ENCODE assay signal across 8 cellular contexts in genomic region chr2:218259099-218259921, GRCh38. TPM values are rescaled to one million over a fixed set of nuclear protein-coding genes. Genes with fewer than 3 reads are reported as not detected.
A peak's percentile ranks its signal among the peaks of the same experiment; 100 is the strongest.
DNase-seq lines count a peak whose midpoint lies in the region; ATAC-seq and TF ChIP-seq lines count a peak whose summit lies in the region.

No MANE protein-coding gene starts in this region.

- no peak overlapping the region for H3K4me3 ChIP-seq in stomach

- DNase-seq in M059J (ENCODE audit: low read depth) (peak; percentile 46), amniotic stem cell (lab: John Stamatoyannopoulos, UW) (peak; percentile 56), kidney glomerular epithelial cell (lab: John Stamatoyannopoulos, UW) (peak; percentile 19), stomach (no peak), D341Med (ENCODE audit: low spot score) (no peak)
- DNase-seq in activated CD4-positive, alpha-beta T cell treated with anti-CD3 and anti-CD28 coated beads for 1 hour = no peak
- no peak for DNase-seq in stimulated activated CD4-positive, alpha-beta T cell treated with anti-CD3 and anti-CD28 coated beads, Interleukin-1b, Interleukin-23, amount 100 ng/mL, for 48 hours

- H3K9me3 ChIP-seq in stomach = no peaks in the 10 kb centered on the region

- H3K4me1 ChIP-seq in stomach = peaks cover 59 to 77% (median 69%) of the 10 kb centered on the region in 4 donors

- H3K27ac ChIP-seq in stomach = peak overlapping the region; percentile 62 to 89 (median 86)

- TF ChIP-seq EP300 in stomach (IDR thresholded peaks at IDR 0.05) = peak; percentile 31

- intact Hi-C loops in stomach (cut with DNase I; ENCODE audit: low total_unique reads) = no loop called here

- H3K36me3 ChIP-seq in stomach = peaks cover 20 to 47% (median 45%) of the 10 kb centered on the region in 4 donors

- TF ChIP-seq POLR2A in stomach (IDR thresholded peaks at IDR 0.05) = no peak

- TF ChIP-seq CTCF in stomach (IDR thresholded peaks at IDR 0.05) = no peak

- WGBS in stomach, 5 donors = 37 to 53% (median 39%) methylated on average over 15 of the region's 15 CpGs

- no peak for ATAC-seq in GM21526 (IDR thresholded peaks at IDR 0.05; ENCODE audit: low FRiP score, unreplicated experiment)

- no peaks in the 10 kb centered on the region for H3K27me3 ChIP-seq in stomach

RNA-seq across cellular contexts. Expression of gene GPBAR1, which starts 1.5 kb away (rescaled TPM):
- 0.37 TPM in 1 of 2 replicates, not detected in the other for total RNA-seq in M059J (2014; rRNA removed; shearing (Covaris generic))
- total RNA-seq in stomach = 1 to 10 TPM in 3 of 5 donors, under 1 TPM in 2; 0.45 to 4.8 (median 1.1) TPM
- polyA plus RNA-seq in stomach = 1 to 10 TPM; 1.8 to 2.7 (median 2.6) TPM

RNA-seq across cellular contexts. Expression of gene AAMP, which starts 10.6 kb away (rescaled TPM):
- total RNA-seq in M059J (2014; rRNA removed; shearing (Covaris generic)) = 108 and 153 TPM in 2 replicates
- total RNA-seq in stomach = 100 to 1,000 TPM in 4 of 5 donors, 10 to 100 TPM in 1; 82.6 to 218 (median 173) TPM
- 100 to 1,000 TPM in 1 of 3 donors, 10 to 100 TPM in 2; 85.9 to 183 (median 88.9) TPM for polyA plus RNA-seq in stomach

RNA-seq across cellular contexts. Expression of gene PNKD, which starts 11.0 kb away (rescaled TPM):
- 55.2 and 59.2 TPM in 2 replicates for total RNA-seq in M059J (2014; rRNA removed; shearing (Covaris generic))
- 100 to 1,000 TPM in 2 of 5 donors, 10 to 100 TPM in 3; 35.1 to 121 (median 76.9) TPM for total RNA-seq in stomach
- polyA plus RNA-seq in stomach = 100 to 1,000 TPM; 114 to 116 (median 114) TPM

RNA-seq across cellular contexts. Expression of gene TMBIM1, which starts 33.0 kb away (rescaled TPM):
- total RNA-seq in M059J (2014; rRNA removed; shearing (Covaris generic)) = 89.2 and 132 TPM in 2 replicates
- total RNA-seq in stomach = 100 to 1,000 TPM; 103 to 318 (median 223) TPM
- 100 to 1,000 TPM in 1 of 3 donors, 10 to 100 TPM in 2; 94.6 to 119 (median 97.9) TPM for polyA plus RNA-seq in stomach

RNA-seq across cellular contexts. Expression of gene ARPC2, which starts 42.3 kb away (rescaled TPM):
- 359 and 456 TPM in 2 replicates for total RNA-seq in M059J (2014; rRNA removed; shearing (Covaris generic))
- total RNA-seq in stomach = 100 to 1,000 TPM in 4 of 5 donors, 10 to 100 TPM in 1; 92.1 to 456 (median 234) TPM
- polyA plus RNA-seq in stomach = 100 to 1,000 TPM; 188 to 384 (median 278) TPM

Comparison
In these comparisons a context has a peak if more than half of its experiments do, and no peak if none do; other contexts are left out.
1. DNase-seq: peak in M059J (single experiment), amniotic stem cell (single experiment) and kidney glomerular epithelial cell (single experiment); none in stomach (single experiment), D341Med (single experiment), activated CD4-positive, alpha-beta T cell treated with anti-CD3 and anti-CD28 coated beads for 1 hour (single experiment) and stimulated activated CD4-positive, alpha-beta T cell treated with anti-CD3 and anti-CD28 coated beads, Interleukin-1b, Interleukin-23, amount 100 ng/mL, for 48 hours (single experiment).